In the genomic region with DNA sequence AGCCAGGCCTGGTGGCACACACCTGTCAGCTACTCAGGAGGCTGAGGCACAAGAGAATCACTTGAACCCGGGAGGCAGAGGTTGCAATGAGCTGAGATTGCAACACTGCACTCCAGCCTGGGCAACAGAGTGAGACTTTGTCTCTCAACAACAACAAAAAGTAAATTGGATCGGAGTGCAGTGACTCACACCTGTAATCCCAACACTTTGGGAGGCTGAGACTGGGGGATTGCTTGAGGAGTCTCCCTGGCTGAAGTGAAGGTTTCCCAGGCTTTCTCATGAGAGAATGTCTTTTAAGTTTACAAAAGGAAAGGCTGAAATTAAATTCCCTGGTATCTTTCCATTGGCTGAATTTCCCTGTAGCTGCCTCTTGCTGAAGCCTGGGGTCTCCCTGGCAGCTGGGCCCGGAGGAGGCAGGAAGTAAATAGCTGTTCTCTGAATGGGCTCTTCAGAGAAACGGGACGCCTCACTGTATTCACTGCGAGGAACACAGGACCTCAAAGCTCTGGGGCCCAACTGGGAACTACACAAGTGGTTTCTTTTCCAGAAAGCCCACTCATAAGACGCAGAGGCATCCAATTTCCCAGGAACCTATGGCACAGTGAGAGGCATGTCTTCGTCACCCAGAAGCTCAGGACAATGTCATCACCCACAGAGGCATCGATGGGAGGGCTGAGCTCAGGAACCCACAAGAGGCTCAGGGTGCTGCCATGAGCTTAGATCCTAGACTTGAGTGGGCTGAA, we compare ENCODE assay signal across 12 cellular contexts.
DNase-seq lines count a peak whose midpoint lies in the region; FAIRE-seq and TF ChIP-seq lines count a peak whose summit lies in the region.
"Had no signal": no experiment of that assay in that cellular context is flagged by ENCODE, and none has a peak within 500 bp of the region (broad histone marks: within the 10 kb centered on the region; RNA-seq: fewer than 3 reads in every experiment).

No MANE protein-coding gene starts in this region.

- no peaks in the 10 kb centered on the region for H3K23me2 ChIP-seq in H1 (ENCODE audit: low read depth, low read length)

- H2BK15ac ChIP-seq in H1 (ENCODE audit: low read length), result no peak overlapping the region

- H2BK12ac ChIP-seq in H1 (ENCODE audit: low read depth, low read length), result no peak overlapping the region

- H3K4ac ChIP-seq in H1 (replicated peaks; ENCODE audit: insufficient read length, low read depth, low read length), result no peak overlapping the region

- no peak overlapping the region for H3K4me2 ChIP-seq in H1 (ENCODE audit: insufficient read depth in 1 of 2, low read depth in 2 of 2, low read length in 2 of 2)

- H3K23ac ChIP-seq in H1 (ENCODE audit: insufficient read length), result no peak overlapping the region

- TF ChIP-seq RAD21 in H1 (IDR thresholded peaks at IDR 0.05 in 1 of 2, conservative IDR thresholded peaks at IDR 0.05 in 1 of 2; ENCODE audit: low read depth in 2 of 2, low read length in 2 of 2), result no peak

- no peaks in the 10 kb centered on the region for H3K36me3 ChIP-seq in H1 (ENCODE audit: control insufficient read depth in 2 of 4, insufficient read depth in 4 of 4, low read length in 3 of 4)

- H3K4me3 ChIP-seq in AG04450 (ENCODE audit: low read depth, low read length), result no peak overlapping the region
- no peak overlapping the region for H3K4me3 ChIP-seq in H1 (ENCODE audit: extremely low read depth in 1 of 4, insufficient read depth in 2 of 4, low read depth in 3 of 4, low read length in 4 of 4)

- H3K9ac ChIP-seq in H1 (replicated peaks in 1 of 4; ENCODE audit: extremely low read depth in 1 of 4, low read depth in 3 of 4, low read length in 3 of 4), result no peak overlapping the region

- no peak overlapping the region for H2AK5ac ChIP-seq in H1 (ENCODE audit: low read depth, low read length)

- no peaks in the 10 kb centered on the region for H3K36me3 Mint-ChIP-seq in mesothelial cell of epicardium
- H3K36me3 Mint-ChIP-seq: CD8-positive, alpha-beta memory T cell had no signal

- no peak overlapping the region for H4K5ac ChIP-seq in H1 (ENCODE audit: insufficient read length, low read depth, low read length)

- no peak overlapping the region for H2BK120ac ChIP-seq in H1 (replicated peaks; ENCODE audit: low read depth, low read length)

- 83% methylated on average over 9 of the region's 9 CpGs; no CpG with 5 or more reads in 1 of the 2 experiments for WGBS in H1 (ENCODE audit: extremely low coverage in 1 of 2, insufficient coverage in 1 of 2, insufficient read length in 1 of 2, insufficient replicate concordance in 2 of 2, low coverage in 1 of 2, low lambda C conversion rate in 2 of 2, missing lambda C conversion rate in 1 of 2), 2 experiments

- H4K91ac ChIP-seq in H1 (replicated peaks; ENCODE audit: insufficient read length, low read length), result no peak overlapping the region

- peak overlapping the region; percentile 48; the same call in 1 of the 2 replicates for H3K18ac ChIP-seq in H1 (ENCODE audit: extremely low read depth, low read length)

- no peak overlapping the region for H2BK20ac ChIP-seq in H1 (ENCODE audit: low read length)

- no peak overlapping the region for H2BK5ac ChIP-seq in H1 (ENCODE audit: low read depth, low read length)

- H3K9me3 Mint-ChIP-seq in mesothelial cell of epicardium, result no peaks in the 10 kb centered on the region
- H3K9me3 Mint-ChIP-seq: CD8-positive, alpha-beta memory T cell had no signal

- H3K79me2 ChIP-seq in H1 (ENCODE audit: control insufficient read depth in 1 of 2, insufficient read depth in 2 of 2, low read length in 2 of 2), result no peaks in the 10 kb centered on the region

- no peak overlapping the region for H3K4me3 Mint-ChIP-seq in mesothelial cell of epicardium
- H3K4me3 Mint-ChIP-seq: CD8-positive, alpha-beta memory T cell had no signal

- H3K27ac ChIP-seq in AG04450 (ENCODE audit: low read depth, low read length), result peak overlapping the region; percentile 89
- H3K27ac ChIP-seq in H1 (ENCODE audit: low read depth, low read length), result no peak overlapping the region

- H3K9me3 ChIP-seq in AG04450 (ENCODE audit: control insufficient read depth, insufficient read depth, low read length), result no peaks in the 10 kb centered on the region
- H3K9me3 ChIP-seq in H1 (ENCODE audit: insufficient read depth in 2 of 2, low read depth in 1 of 2, low read length in 1 of 2), result no peaks in the 10 kb centered on the region

- H3K56ac ChIP-seq in H1 (replicated peaks; ENCODE audit: insufficient read length, low read depth, low read length), result no peak overlapping the region

- POLR2A ChIA-PET in AG04450 (lab: Yijun Ruan, JAX), result interaction anchor here (0.6 to 1.0 kb wide), 3 partner anchors 39 to 103 kb away, joined by 3 to 6 read pairs (median 5); no protein-coding TSS in a partner anchor
- POLR2A ChIA-PET in H1 (lab: Charles Lee; ENCODE audit: partially characterized antibody), result interaction anchor here (0.6 kb wide), 1 partner anchor 9 kb away, joined by 3 read pairs; no protein-coding TSS in a partner anchor

- no peaks in the 10 kb centered on the region for H3K27me3 Mint-ChIP-seq in mesothelial cell of epicardium (ENCODE audit: low read depth)
- H3K27me3 Mint-ChIP-seq: CD8-positive, alpha-beta memory T cell had no signal

- TF ChIP-seq EP300 in H1 (IDR thresholded peaks at IDR 0.05; ENCODE audit: borderline replicate concordance in 1 of 2, low read depth in 2 of 2, low read length in 2 of 2), result no peak

- H3K27me3 ChIP-seq in AG04450 (ENCODE audit: control insufficient read depth, insufficient read depth, low read length) (no peaks in the 10 kb centered on the region), H1 (replicated peaks in 1 of 4; ENCODE audit: control insufficient read depth in 3 of 4, extremely low read depth in 1 of 4, insufficient read depth in 3 of 4, low read length in 3 of 4) (no peaks in the 10 kb centered on the region)

- peak overlapping the region; percentile 24; the same call in 1 of the 2 replicates for H2AFZ ChIP-seq in H1 (ENCODE audit: low read length)

- H3K4me1 ChIP-seq in H1 (replicated peaks in 1 of 4; ENCODE audit: control insufficient read depth in 3 of 4, insufficient read depth in 4 of 4, low read length in 3 of 4), result peaks cover 0 to 4% (median 0%) of the 10 kb centered on the region in 4 experiments; a peak in 1 of 7 replicates

- DNase-seq in AG04450 (ENCODE audit: low read depth, low spot score) (peak; percentile 27), M059J (ENCODE audit: low read depth) (peak; percentile 79), H1 (ENCODE audit: low read depth in 1 of 2, low spot score in 2 of 2) (no peak), mesothelial cell of epicardium (ENCODE audit: low spot score in 2 of 2, unreplicated experiment in 2 of 2) (peak in 1 of 2 experiments; percentile 31), NCI-H128 (lab: John Stamatoyannopoulos, UW; ENCODE audit: unreplicated experiment) (no peak), NCI-H2081 (lab: John Stamatoyannopoulos, UW) (no peak), hepatic stellate cell (ENCODE audit: low spot score) (no peak)
- DNase-seq in activated naive CD4-positive, alpha-beta T cell treated with Interleukin-2 at 50 U/mL for 16 hours, result no peak
- DNase-seq: CD8-positive, alpha-beta memory T cell; KBM-7; NCI-H510A had no signal

- peak overlapping the region; percentile 64 for H3K27ac Mint-ChIP-seq in mesothelial cell of epicardium

- no peak for TF ChIP-seq POLR2A in H1 (IDR thresholded peaks at IDR 0.05; ENCODE audit: control extremely low read depth in 1 of 2, low read depth in 2 of 2, low read length in 2 of 2)

- no peak for FAIRE-seq in H1 (lab: Jason Lieb, UNC)
- FAIRE-seq: keratinocyte had no signal

- CTCF ChIA-PET in AG04450 (lab: Charles Lee) (interaction anchor here (1.2 kb wide), 1 partner anchor 319 kb away, joined by 3 read pairs; no protein-coding TSS in a partner anchor), H1 (lab: Charles Lee; ENCODE audit: partially characterized antibody) (interaction anchor here (0.7 to 4.5 kb wide), 10 partner anchors 12 to 1130 kb away, joined by 3 to 28 read pairs (median 3); no protein-coding TSS in a partner anchor)

- TF ChIP-seq CTCF in AG04450 (IDR thresholded peaks at IDR 0.05; ENCODE audit: low read depth, low read length) (no peak), H1 (IDR thresholded peaks at IDR 0.05; ENCODE audit: control extremely low read depth in 1 of 3, insufficient read depth in 1 of 3, low read depth in 1 of 3, low read length in 3 of 3) (no peak), mesothelial cell of epicardium (IDR thresholded peaks at IDR 0.05; ENCODE audit: unreplicated experiment) (no peak)

- H3K14ac ChIP-seq in H1 (ENCODE audit: insufficient read length), result no peak overlapping the region

- no peaks in the 10 kb centered on the region for H4K20me1 ChIP-seq in H1 (replicated peaks in 1 of 2; ENCODE audit: control insufficient read depth in 1 of 2, insufficient read depth in 2 of 2, low read length in 2 of 2)

- H3K4me1 Mint-ChIP-seq in mesothelial cell of epicardium, result peaks cover 10% of the 10 kb centered on the region

- H4K8ac ChIP-seq in H1 (ENCODE audit: extremely low read depth, insufficient read depth, low read length), result no peak overlapping the region

- no peaks in the 10 kb centered on the region for H3K79me1 ChIP-seq in H1 (ENCODE audit: low read depth, low read length)

TF ChIP-seq in H1, 55 proteins besides CTCF, POLR2A, EP300 and RAD21:
- TF ChIP-seq RFX5 (IDR thresholded peaks at IDR 0.05; ENCODE audit: borderline replicate concordance, low read depth, low read length), result no peak
- TF ChIP-seq CHD1 (IDR thresholded peaks at IDR 0.05; ENCODE audit: low read depth, low read length), result no peak
- no peak for TF ChIP-seq TAF1 (IDR thresholded peaks at IDR 0.05; ENCODE audit: low read depth, low read length)
- TF ChIP-seq SIRT6 (IDR thresholded peaks at IDR 0.05; ENCODE audit: low read length), result no peak
- no peak for TF ChIP-seq NRF1 (IDR thresholded peaks at IDR 0.05; ENCODE audit: low read depth, low read length)
- no peak for TF ChIP-seq SIN3A (conservative IDR thresholded peaks at IDR 0.05 in 1 of 2, IDR thresholded peaks at IDR 0.05 in 1 of 2; ENCODE audit: low read depth in 1 of 2, low read length in 2 of 2)
- no peak for TF ChIP-seq ZNF274 (IDR thresholded peaks at IDR 0.05; ENCODE audit: borderline replicate concordance, extremely low read depth, low read length)
- no peak for TF ChIP-seq RBBP5 (IDR thresholded peaks at IDR 0.05; ENCODE audit: borderline replicate concordance, low read depth, low read length)

Comparison
In these comparisons a context has a peak if more than half of its experiments do, and no peak if none do; other contexts are left out.
1. DNase-seq: peak in AG04450 (single experiment) and M059J (single experiment); none in H1 (0 of 2), NCI-H128 (single experiment), NCI-H2081 (0 of 2), hepatic stellate cell (single experiment) and activated naive CD4-positive, alpha-beta T cell treated with Interleukin-2 at 50 U/mL for 16 hours (single experiment).